9 cellular contexts compared by ENCODE assay signal in genomic region chr10:27153325-27153724, GRCh38. TPM values are rescaled to one million over a fixed set of nuclear protein-coding genes. Genes with fewer than 3 reads are reported as not detected.
A peak's percentile ranks its signal among the peaks of the same experiment; 100 is the strongest.
DNase-seq lines count a peak whose midpoint lies in the region; ATAC-seq and TF ChIP-seq lines count a peak whose summit lies in the region.
"Had no signal": no experiment of that assay in that cellular context is flagged by ENCODE, and none has a peak within 500 bp of the region (broad histone marks: within the 10 kb centered on the region; RNA-seq: fewer than 3 reads in every experiment).

No MANE protein-coding gene starts in this region.

- H3K27me3 ChIP-seq in HUES64 (ENCODE audit: insufficient read depth, low read length) (no peaks in the 10 kb centered on the region), mucosa of stomach (ENCODE audit: control insufficient read depth, insufficient read depth, low read length) (no peaks in the 10 kb centered on the region)

- peak overlapping the region; percentile 100 for H3K27ac Mint-ChIP-seq in central memory CD8-positive, alpha-beta T cell (ENCODE audit: low read depth)

- H3K9ac ChIP-seq in HUES64 (ENCODE audit: low read depth, low read length) (peak overlapping the region; percentile 92), mucosa of stomach (ENCODE audit: low read length) (peak overlapping the region; percentile 100)

- peaks cover 53% of the 10 kb centered on the region for H3K36me3 Mint-ChIP-seq in central memory CD8-positive, alpha-beta T cell (ENCODE audit: insufficient read depth)

- H3K27me3 Mint-ChIP-seq in central memory CD8-positive, alpha-beta T cell = no peaks in the 10 kb centered on the region

- H3K4me3 Mint-ChIP-seq in central memory CD8-positive, alpha-beta T cell = peak overlapping the region; percentile 98

- no peaks in the 10 kb centered on the region for H3K9me3 Mint-ChIP-seq in central memory CD8-positive, alpha-beta T cell

- H3K4me1 ChIP-seq in HUES64 (ENCODE audit: insufficient read depth, low read length) (peaks cover 14% of the 10 kb centered on the region), mucosa of stomach (ENCODE audit: control insufficient read depth, insufficient read depth, low read length) (peaks cover 33% of the 10 kb centered on the region)

- H3K4me3 ChIP-seq in HUES64 (ENCODE audit: low read length) = peak overlapping the region; percentile 92
- H3K4me3 ChIP-seq in mucosa of stomach (ENCODE audit: low read length) = peak overlapping the region; percentile 100

- WGBS in HUES64 = 5% methylated on average over 5 of the region's 6 CpGs

- H3K27ac ChIP-seq in 22Rv1 = peak overlapping the region; percentile 96
- peak overlapping the region; percentile 96; the same call in 1 of the 2 replicates for H3K27ac ChIP-seq in HUES64 (ENCODE audit: low read depth, low read length)

- H3K9me3 ChIP-seq in HUES64 (ENCODE audit: insufficient read depth, low read depth, low read length) (no peaks in the 10 kb centered on the region), mucosa of stomach (ENCODE audit: control insufficient read depth, low read length) (no peaks in the 10 kb centered on the region)

- ATAC-seq in central memory CD8-positive, alpha-beta T cell (replicated peaks; ENCODE audit: extremely low read depth, poor library complexity, severe bottlenecking) = no peak
- no peak for ATAC-seq in HG03469 (IDR thresholded peaks at IDR 0.05; ENCODE audit: unreplicated experiment)
- ATAC-seq in HG03432 (IDR thresholded peaks at IDR 0.05; ENCODE audit: unreplicated experiment) = no peak

- H3K4me1 Mint-ChIP-seq in central memory CD8-positive, alpha-beta T cell = peaks cover 55% of the 10 kb centered on the region

- no peak for TF ChIP-seq CTCF in 22Rv1 (IDR thresholded peaks at IDR 0.05)

- peaks cover 25% of the 10 kb centered on the region for H3K36me3 ChIP-seq in HUES64 (ENCODE audit: insufficient read depth, low read length)
- H3K36me3 ChIP-seq in mucosa of stomach (ENCODE audit: control insufficient read depth, insufficient read depth, low read length) = no peaks in the 10 kb centered on the region

- no peak for DNase-seq in central memory CD8-positive, alpha-beta T cell (ENCODE audit: low spot score in 2 of 2)
- no peak for DNase-seq in SIG-M5 treated with dmso at 0.1 percent for 504 hours (lab: John Stamatoyannopoulos, UW; ENCODE audit: unreplicated experiment)
- no peak for DNase-seq in HT-29 (ENCODE audit: low spot score)
- DNase-seq: GDM1 had no signal

RNA-seq across cellular contexts. Expression of gene YME1L1, which starts 0.9 kb away (rescaled TPM):
- polyA plus RNA-seq in HUES64 (2013, experiment 1 of 2) = 83.3 TPM
- 77.7 TPM for polyA plus RNA-seq in HUES64 (2013, experiment 2 of 2)
- total RNA-seq in HT-29 (2014; rRNA removed; shearing (Covaris generic)) = 55.2 and 72.3 TPM in 2 replicates

RNA-seq across cellular contexts. Expression of gene MASTL, which starts 1.8 kb away (rescaled TPM):
- polyA plus RNA-seq in HUES64 (2013, experiment 1 of 2) = 42.6 TPM
- 41.3 TPM for polyA plus RNA-seq in HUES64 (2013, experiment 2 of 2)
- total RNA-seq in HT-29 (2014; rRNA removed; shearing (Covaris generic)) = 16.3 and 17.3 TPM in 2 replicates

RNA-seq across cellular contexts. Expression of gene ANKRD26, which starts 53.0 kb away (rescaled TPM):
- 5.6 TPM for polyA plus RNA-seq in HUES64 (2013, experiment 1 of 2)
- polyA plus RNA-seq in HUES64 (2013, experiment 2 of 2) = 6.6 TPM
- 1.8 and 2.4 TPM in 2 replicates for total RNA-seq in HT-29 (2014; rRNA removed; shearing (Covaris generic))
